ENCODE assay signal across 24 cellular contexts in the genomic region with DNA sequence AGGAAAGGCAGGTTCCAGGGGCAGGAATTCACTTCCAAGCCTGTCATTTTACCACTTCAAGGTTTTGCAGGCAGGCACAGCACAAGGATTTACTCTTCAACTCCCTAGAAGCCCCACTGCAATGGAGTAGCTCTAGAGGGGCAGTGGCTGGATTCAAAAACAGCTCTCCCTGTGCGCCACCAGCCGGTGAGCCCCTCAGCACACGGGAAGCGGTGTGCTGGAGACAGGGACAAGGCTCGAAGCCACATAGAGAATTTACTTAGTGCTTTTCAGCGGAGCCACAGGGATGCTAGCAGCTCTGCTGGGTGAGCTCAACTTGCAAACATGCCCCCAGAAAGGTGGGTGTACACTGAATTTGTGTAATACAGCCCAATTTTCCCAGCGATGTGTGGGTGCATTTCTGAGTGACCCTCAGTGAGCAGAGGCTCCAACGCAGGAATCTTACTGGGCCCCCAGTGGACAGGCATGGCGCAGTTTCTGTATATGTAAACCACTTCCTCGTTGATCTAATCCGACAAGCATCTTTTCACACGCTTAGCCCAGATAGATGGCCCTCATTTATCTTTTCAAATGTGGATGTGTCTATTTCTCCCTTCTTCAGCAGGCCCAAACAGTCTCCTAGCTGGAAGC. TPM values are rescaled to one million over a fixed set of nuclear protein-coding genes. Genes with fewer than 3 reads are reported as not detected.
DNase-seq lines count a peak whose midpoint lies in the region; ATAC-seq, FAIRE-seq and TF ChIP-seq lines count a peak whose summit lies in the region.
"Had no signal": no experiment of that assay in that cellular context is flagged by ENCODE, and none has a peak within 500 bp of the region (broad histone marks: within the 10 kb centered on the region; RNA-seq: fewer than 3 reads in every experiment).

No MANE protein-coding gene starts in this region.

- no peak for FAIRE-seq in astrocyte (lab: Jason Lieb, UNC)
- FAIRE-seq: HepG2 had no signal

- H3K79me2 ChIP-seq in astrocyte (ENCODE audit: insufficient read depth, low read length) = no peaks in the 10 kb centered on the region

- H3K4me1 ChIP-seq in astrocyte (ENCODE audit: insufficient read depth, low read length) (peaks cover 19% of the 10 kb centered on the region), prostate gland (replicated peaks) (no peaks in the 10 kb centered on the region)
- H3K4me1 ChIP-seq: HAP-1 had no signal

- H3K27ac Mint-ChIP-seq in astrocyte (ENCODE audit: unreplicated experiment) = no peak overlapping the region
- H3K27ac Mint-ChIP-seq: CD4-positive, CD25-positive, alpha-beta regulatory T cell had no signal

- intact Hi-C loops in prostate gland (cut with DNase I) = no loop called here

- peak overlapping the region; percentile 11 for H2AFZ ChIP-seq in astrocyte (ENCODE audit: low read depth, low read length)

- peaks cover 67% of the 10 kb centered on the region for H3K27me3 Mint-ChIP-seq in astrocyte (ENCODE audit: low read depth, unreplicated experiment)

- TF ChIP-seq CTCF in astrocyte (IDR thresholded peaks at IDR 0.05; ENCODE audit: insufficient read depth, low read depth, low read length) = no peak
- no peak for TF ChIP-seq CTCF in prostate gland (IDR thresholded peaks at IDR 0.05)

- DNase-seq in Daoy (ENCODE audit: low read depth) (peak; percentile 56), HCEC 1CT (peak; percentile 32), astrocyte (ENCODE audit: low read depth) (peak; percentile 76), kidney tubule cell (ENCODE audit: low spot score) (peak; percentile 18), ecto neural progenitor cell (ENCODE audit: low spot score) (no peak), prostate gland (ENCODE audit: low spot score) (no peak)
- no peak for DNase-seq in stimulated activated naive CD8-positive, alpha-beta T cell treated with anti-CD3 and anti-CD28 coated beads, Interleukin-15, Interleukin-2, amounts not matched to agents 100 U/mL and 50 U/mL, for 24 hours
- DNase-seq: CD4-positive, CD25-positive, alpha-beta regulatory T cell; KG1; NCI-H1092 treated with DMSO at 0.1 percent for 48 hours; NCI-H1436 treated with DMSO at 0.1 percent for 48 hours; NCI-H2029; NCI-H2171 treated with DMSO at 0.1 percent for 48 hours; NCI-H524 treated with DMSO at 0.1 percent for 48 hours; NCI-H82; SHP77 treated with DMSO at 0.1 percent for 48 hours; SK-N-SH had no signal

- H3K27me3 ChIP-seq in astrocyte (ENCODE audit: insufficient read depth, low read length) = peaks cover 4% of the 10 kb centered on the region
- no peaks in the 10 kb centered on the region for H3K27me3 ChIP-seq in prostate gland (replicated peaks; ENCODE audit: insufficient read depth)

- TF ChIP-seq POLR2A in prostate gland (IDR thresholded peaks at IDR 0.05) = no peak

- H3K4me1 Mint-ChIP-seq in astrocyte (ENCODE audit: low read depth, unreplicated experiment) = peaks cover 14% of the 10 kb centered on the region
- H3K4me1 Mint-ChIP-seq: CD4-positive, CD25-positive, alpha-beta regulatory T cell had no signal

- H3K9me3 ChIP-seq in astrocyte (ENCODE audit: insufficient read depth, low read depth, low read length) (no peaks in the 10 kb centered on the region), prostate gland (no peaks in the 10 kb centered on the region)
- H3K9me3 ChIP-seq: HAP-1, SK-N-SH had no signal

- H3K4me2 ChIP-seq in astrocyte (ENCODE audit: low read length) = peak overlapping the region; percentile 51
- H3K4me2 ChIP-seq: SK-N-SH had no signal

- H3K27ac ChIP-seq in astrocyte (ENCODE audit: low read depth, low read length) = peak overlapping the region; percentile 75
- H3K27ac ChIP-seq in prostate gland = no peak overlapping the region
- H3K27ac ChIP-seq: HL-60 had no signal

- H3K4me3 ChIP-seq in astrocyte (ENCODE audit: insufficient read depth, low read depth, low read length) (no peak overlapping the region), prostate gland (no peak overlapping the region)
- H3K4me3 ChIP-seq: HAP-1 had no signal

- ATAC-seq in stimulated activated naive CD8-positive, alpha-beta T cell treated with anti-CD3 and anti-CD28 coated beads, Interleukin-15, Interleukin-2, amounts not matched to agents 100 U/mL and 50 U/mL, for 24 hours = no peak
- no peak for ATAC-seq in GM19328 (IDR thresholded peaks at IDR 0.05; ENCODE audit: unreplicated experiment)
- ATAC-seq: HepG2 had no signal

- H3K36me3 ChIP-seq in astrocyte (ENCODE audit: insufficient read depth, low read length) (no peaks in the 10 kb centered on the region), prostate gland (no peaks in the 10 kb centered on the region)
- H3K36me3 ChIP-seq: HAP-1 had no signal

- H3K9ac ChIP-seq in astrocyte (ENCODE audit: low read length) = peak overlapping the region; percentile 39
- H3K9ac ChIP-seq: SK-N-SH had no signal

- H3K36me3 Mint-ChIP-seq in astrocyte (ENCODE audit: low read depth, unreplicated experiment) = no peaks in the 10 kb centered on the region
- H3K36me3 Mint-ChIP-seq: CD4-positive, CD25-positive, alpha-beta regulatory T cell had no signal

- H4K20me1 ChIP-seq in astrocyte (ENCODE audit: insufficient read depth, low read length) = no peaks in the 10 kb centered on the region

- peaks cover 14% of the 10 kb centered on the region for H3K9me3 Mint-ChIP-seq in astrocyte (ENCODE audit: unreplicated experiment)
- H3K9me3 Mint-ChIP-seq: CD4-positive, CD25-positive, alpha-beta regulatory T cell had no signal

- WGBS in prostate gland = 66% methylated on average over 12 of the region's 12 CpGs

- no peak overlapping the region for H3K4me3 Mint-ChIP-seq in astrocyte (ENCODE audit: unreplicated experiment)
- H3K4me3 Mint-ChIP-seq: CD4-positive, CD25-positive, alpha-beta regulatory T cell had no signal

RNA-seq across cellular contexts. Expression of a gene that starts 10.9 kb away (rescaled TPM):
- total RNA-seq in Daoy (2014; rRNA removed; shearing (Covaris generic)) = not detected in 2 replicates
- not detected in 2 replicates for total RNA-seq in astrocyte
- total RNA-seq in prostate gland = under 1 TPM in 1 of 2 donors, not detected in 1; 0.51 TPM
- total RNA-seq: A673; CD4-positive, CD25-positive, alpha-beta regulatory T cell; HepG2; HT-29; RPMI7951 had no signal

Comparison
In these comparisons a context has a peak if more than half of its experiments do, and no peak if none do; other contexts are left out.
1. DNase-seq: peak in Daoy (single experiment), HCEC 1CT (single experiment), astrocyte (single experiment) and kidney tubule cell (single experiment); none in ecto neural progenitor cell (single experiment), stimulated activated naive CD8-positive, alpha-beta T cell treated with anti-CD3 and anti-CD28 coated beads, Interleukin-15, Interleukin-2, amounts not matched to agents 100 U/mL and 50 U/mL, for 24 hours (single experiment) and prostate gland (single experiment).